In the genomic region with DNA sequence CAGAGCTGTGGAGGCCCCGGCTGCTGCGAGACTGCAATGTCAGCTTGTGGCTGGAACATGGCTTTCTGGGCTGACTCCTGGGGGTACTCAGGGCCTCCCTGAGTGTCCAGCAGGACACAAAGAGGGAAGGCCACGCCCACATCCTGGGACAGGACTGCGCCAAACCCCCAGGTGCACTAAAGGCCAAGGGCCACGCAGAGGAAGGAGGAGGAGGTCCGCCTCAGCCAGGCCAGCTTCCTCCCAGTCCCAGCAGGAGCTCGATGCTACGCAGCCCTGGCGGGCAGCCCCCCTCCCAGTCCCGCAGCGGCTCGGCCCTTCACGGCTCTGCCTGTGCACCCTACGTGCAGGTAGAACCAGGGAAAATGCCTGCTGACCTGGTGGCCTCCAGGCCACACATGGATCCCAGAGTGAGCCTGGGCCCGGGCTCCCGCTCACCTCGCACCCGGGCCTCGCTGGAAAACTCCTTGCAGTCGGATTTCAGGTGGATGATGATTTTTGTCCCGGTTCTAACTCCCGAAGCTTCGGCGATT, we compare ENCODE assay signal across 22 cellular contexts.
"Had no signal": no experiment of that assay in that cellular context is flagged by ENCODE, and none has a peak within 500 bp of the region (broad histone marks: within the 10 kb centered on the region; RNA-seq: fewer than 3 reads in every experiment).

No MANE protein-coding gene starts in this region.

- H3K27me3 Mint-ChIP-seq: naive thymus-derived CD8-positive, alpha-beta T cell; stimulated activated memory B cell treated with anti-CD40 and anti-IgM and Interleukin-4, amounts not matched to agents 10 μg/mL and 1 μg/mL and 100 μg/mL, for 72 hours; stimulated activated naive CD8-positive, alpha-beta T cell treated with anti-CD3 and anti-CD28 coated beads, Interleukin-15, Interleukin-2, amounts not matched to agents 100 ng/mL and 50 ng/mL, for 24 hours had no signal

- H3K4me3 Mint-ChIP-seq: naive thymus-derived CD8-positive, alpha-beta T cell; stimulated activated memory B cell treated with anti-CD40 and anti-IgM and Interleukin-4, amounts not matched to agents 10 μg/mL and 1 μg/mL and 100 μg/mL, for 72 hours; stimulated activated naive CD8-positive, alpha-beta T cell treated with anti-CD3 and anti-CD28 coated beads, Interleukin-15, Interleukin-2, amounts not matched to agents 100 ng/mL and 50 ng/mL, for 24 hours had no signal

- H3K27ac ChIP-seq: dorsolateral prefrontal cortex, neural progenitor cell, parathyroid adenoma, psoas muscle, right lobe of liver, tibial artery, upper lobe of left lung, uterus had no signal

- H3K36me3 ChIP-seq: neural progenitor cell, uterus had no signal

- H3K4me1 Mint-ChIP-seq: stimulated activated memory B cell treated with anti-CD40 and anti-IgM and Interleukin-4, amounts not matched to agents 10 μg/mL and 1 μg/mL and 100 μg/mL, for 72 hours had no signal

- H3K9me3 ChIP-seq: heart left ventricle, mucosa of descending colon, psoas muscle, right lobe of liver, tibial artery, upper lobe of left lung, uterus had no signal

- H3K27ac Mint-ChIP-seq: stimulated activated memory B cell treated with anti-CD40 and anti-IgM and Interleukin-4, amounts not matched to agents 10 μg/mL and 1 μg/mL and 100 μg/mL, for 72 hours; stimulated activated naive CD8-positive, alpha-beta T cell treated with anti-CD3 and anti-CD28 coated beads, Interleukin-15, Interleukin-2, amounts not matched to agents 100 ng/mL and 50 ng/mL, for 24 hours had no signal

- DNase-seq: cortex of kidney; dorsolateral prefrontal cortex; effector CD8-positive, alpha-beta T cell; hypothalamus; kidney glomerular epithelial cell; naive thymus-derived CD8-positive, alpha-beta T cell; occipital lobe; psoas muscle; retina; right lobe of liver; stimulated activated CD4-positive, alpha-beta T cell treated with anti-CD3 and anti-CD28 coated beads, Interleukin-15, amount 100 ng/mL, for 24 hours; stimulated activated CD4-positive, alpha-beta T cell treated with anti-CD3 and anti-CD28 coated beads, Interleukin-1b, Interleukin-23, amount 100 ng/mL, for 48 hours; stimulated activated CD4-positive, alpha-beta T cell treated with anti-CD3 and anti-CD28 coated beads, Interleukin-4, amount 100 ng/mL, for 24 hours; tibial artery; uterus had no signal

- H3K9me3 Mint-ChIP-seq: naive thymus-derived CD8-positive, alpha-beta T cell; neural progenitor cell; stimulated activated memory B cell treated with anti-CD40 and anti-IgM and Interleukin-4, amounts not matched to agents 10 μg/mL and 1 μg/mL and 100 μg/mL, for 72 hours; stimulated activated naive CD8-positive, alpha-beta T cell treated with anti-CD3 and anti-CD28 coated beads, Interleukin-15, Interleukin-2, amounts not matched to agents 100 ng/mL and 50 ng/mL, for 24 hours had no signal

- H3K27me3 ChIP-seq: dorsolateral prefrontal cortex, heart left ventricle, neural progenitor cell, right lobe of liver, tibial artery, upper lobe of left lung, uterus had no signal

- H3K4me3 ChIP-seq: dorsolateral prefrontal cortex, heart left ventricle, mucosa of descending colon, neural progenitor cell, psoas muscle, right lobe of liver, tibial artery, upper lobe of left lung, uterus had no signal

- H3K4me1 ChIP-seq: neural progenitor cell, parathyroid adenoma, tibial artery, uterus had no signal
